ENCODE assay signal across 14 cellular contexts in genomic region chr9:18795947-18796705, GRCh38.
DNase-seq lines count a peak whose midpoint lies in the region; ATAC-seq and TF ChIP-seq lines count a peak whose summit lies in the region.
"Had no signal": no experiment of that assay in that cellular context is flagged by ENCODE, and none has a peak within 500 bp of the region (broad histone marks: within the 10 kb centered on the region; RNA-seq: fewer than 3 reads in every experiment).

No MANE protein-coding gene starts in this region.

- no peaks in the 10 kb centered on the region for H3K36me3 ChIP-seq in WERI-Rb-1
- H3K36me3 ChIP-seq: prostate gland, thyroid gland had no signal

- no peak for TF ChIP-seq CTCF in WERI-Rb-1 (IDR thresholded peaks at IDR 0.05; ENCODE audit: low read depth, low read length)
- TF ChIP-seq CTCF in fibroblast of pulmonary artery (IDR thresholded peaks at IDR 0.05; ENCODE audit: low read length, missing control alignments): no peak

- H3K9me3 ChIP-seq in WERI-Rb-1 (ENCODE audit: severe bottlenecking): no peaks in the 10 kb centered on the region
- H3K9me3 ChIP-seq: prostate gland, thyroid gland had no signal

- peak overlapping the region; percentile 40 for H3K27ac ChIP-seq in WERI-Rb-1
- H3K27ac ChIP-seq: prostate gland, thyroid gland had no signal

- H3K4me3 ChIP-seq in WERI-Rb-1 (ENCODE audit: low read depth, low read length) (no peak overlapping the region), fibroblast of pulmonary artery (replicated peaks; ENCODE audit: low read depth, low read length) (no peak overlapping the region)
- H3K4me3 ChIP-seq: prostate gland, thyroid gland had no signal

- ATAC-seq in HG02970 (IDR thresholded peaks at IDR 0.05; ENCODE audit: low FRiP score, unreplicated experiment): no peak

- no peaks in the 10 kb centered on the region for H3K27me3 ChIP-seq in WERI-Rb-1 (ENCODE audit: insufficient read depth, low read depth, severe bottlenecking)
- H3K27me3 ChIP-seq: thyroid gland had no signal

- DNase-seq in GM03348 (ENCODE audit: low spot score) (peak; percentile 70), WERI-Rb-1 (peak; percentile 41), fibroblast of pulmonary artery (ENCODE audit: low read depth) (peak; percentile 57), renal cortical epithelial cell (ENCODE audit: low read depth) (peak; percentile 27), HuH-7 (ENCODE audit: low spot score) (no peak), cerebellar cortex (ENCODE audit: low spot score) (no peak)
- DNase-seq: activated CD8-positive, alpha-beta memory T cell treated with anti-CD3 and anti-CD28 coated beads for 24 hours; activated effector memory CD4-positive, alpha-beta T cell treated with Interleukin-2 at 50 U/mL for 16 hours; CD4-positive, alpha-beta memory T cell; kidney glomerular epithelial cell; MV-4-11; thyroid gland had no signal

Comparison
In these comparisons a context has a peak if more than half of its experiments do, and no peak if none do; other contexts are left out.
1. DNase-seq: peak in GM03348 (single experiment), WERI-Rb-1 (single experiment), fibroblast of pulmonary artery (single experiment) and renal cortical epithelial cell (single experiment); none in HuH-7 (single experiment) and cerebellar cortex (single experiment).